ENCODE assay signal across 14 cellular contexts in the genomic region with DNA sequence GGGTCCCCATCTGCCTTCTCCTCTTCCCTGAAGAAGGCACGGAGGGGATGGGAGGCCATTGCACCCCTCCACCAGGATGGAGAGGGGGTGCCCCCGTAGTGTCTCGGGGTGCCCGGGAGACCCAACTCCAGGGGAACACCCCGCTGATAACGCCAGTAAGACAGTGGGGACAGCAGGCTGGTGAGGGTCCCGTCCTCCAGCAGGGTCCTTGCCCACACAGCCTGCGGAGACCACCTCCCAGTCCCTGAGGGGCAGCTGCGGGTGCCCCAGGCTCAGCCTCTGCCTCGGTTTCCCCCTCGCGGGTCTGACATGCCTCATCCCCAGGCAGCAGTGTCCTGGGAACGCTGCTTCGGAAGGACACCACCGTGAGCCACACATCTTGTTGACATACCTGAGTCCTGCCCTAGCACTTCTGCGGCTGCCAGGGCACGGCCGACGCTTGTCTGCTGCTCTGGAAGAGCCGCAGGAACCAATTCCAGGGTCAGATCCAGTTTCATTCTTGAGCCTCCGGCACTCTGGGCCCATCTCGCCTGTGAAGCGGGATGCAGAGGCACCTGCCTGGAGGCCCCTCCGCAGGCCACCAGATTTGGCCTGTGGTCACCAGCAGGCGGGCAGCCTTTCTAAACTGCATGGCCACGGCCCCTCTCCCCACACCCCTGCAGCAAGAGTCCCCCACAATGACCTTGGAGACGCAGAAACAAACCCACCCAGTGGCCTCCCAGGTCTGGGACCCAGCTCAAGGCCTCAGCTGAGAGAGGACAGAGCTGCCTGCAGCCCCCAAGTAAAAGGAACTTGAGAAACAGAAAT.
"Had no signal": no experiment of that assay in that cellular context is flagged by ENCODE, and none has a peak within 500 bp of the region (broad histone marks: within the 10 kb centered on the region; RNA-seq: fewer than 3 reads in every experiment).

No MANE protein-coding gene starts in this region.

- H3K4me3 ChIP-seq: body of pancreas, left lung, right atrium auricular region, thyroid gland had no signal

- H3K9me3 Mint-ChIP-seq: activated CD4-positive, alpha-beta memory T cell treated with anti-CD3 and anti-CD28 coated beads for 36 hours; activated naive CD4-positive, alpha-beta T cell treated with anti-CD3 and anti-CD28 coated beads for 36 hours; T-helper 1 cell treated with Interleukin-12 subunit alpha and Interleukin-12 subunit beta and Interleukin-4 antibody, amounts not matched to agents 30 μg/mL and 1 μg/mL, for 36 hours had no signal

- H3K27ac Mint-ChIP-seq: activated CD4-positive, alpha-beta memory T cell treated with anti-CD3 and anti-CD28 coated beads for 36 hours; activated naive CD4-positive, alpha-beta T cell treated with anti-CD3 and anti-CD28 coated beads for 36 hours; T-helper 1 cell treated with Interleukin-12 subunit alpha and Interleukin-12 subunit beta and Interleukin-4 antibody, amounts not matched to agents 30 μg/mL and 1 μg/mL, for 36 hours had no signal

- DNase-seq: activated CD4-positive, alpha-beta memory T cell treated with anti-CD3 and anti-CD28 coated beads for 36 hours; activated CD8-positive, alpha-beta memory T cell treated with anti-CD3 and anti-CD28 coated beads, Interleukin-2, amount 50 U/mL, for 48 hours; activated naive CD4-positive, alpha-beta T cell treated with anti-CD3 and anti-CD28 coated beads for 36 hours; glutamatergic neuron; mesenchymal stem cell; SHP77 treated with DMSO at 0.1 percent for 48 hours; small intestine; thyroid gland had no signal

- H3K4me3 Mint-ChIP-seq: activated CD4-positive, alpha-beta memory T cell treated with anti-CD3 and anti-CD28 coated beads for 36 hours; activated naive CD4-positive, alpha-beta T cell treated with anti-CD3 and anti-CD28 coated beads for 36 hours; T-helper 1 cell treated with Interleukin-12 subunit alpha and Interleukin-12 subunit beta and Interleukin-4 antibody, amounts not matched to agents 30 μg/mL and 1 μg/mL, for 36 hours had no signal

- H3K9me3 ChIP-seq: body of pancreas, left lung, right atrium auricular region, thyroid gland had no signal

- H3K27me3 ChIP-seq: body of pancreas, right atrium auricular region, thyroid gland had no signal

- FAIRE-seq: islet of Langerhans, small intestine had no signal

- H3K27ac ChIP-seq: body of pancreas, left lung, right atrium auricular region, thyroid gland had no signal

- H3K27me3 Mint-ChIP-seq: activated CD4-positive, alpha-beta memory T cell treated with anti-CD3 and anti-CD28 coated beads for 36 hours had no signal

- H3K36me3 ChIP-seq: left lung, right atrium auricular region, thyroid gland had no signal

- ATAC-seq: body of pancreas, esophagus mucosa, left lung had no signal
